17 cellular contexts compared by ENCODE assay signal in genomic region chr15:68348601-68349000, GRCh38.
"Had no signal": no experiment of that assay in that cellular context is flagged by ENCODE, and none has a peak within 500 bp of the region (broad histone marks: within the 10 kb centered on the region; RNA-seq: fewer than 3 reads in every experiment).

No MANE protein-coding gene starts in this region.

- H3K9me3 ChIP-seq: neutrophil, spleen, thyroid gland had no signal

- H3K27me3 ChIP-seq: dorsolateral prefrontal cortex, spleen, thyroid gland had no signal

- H3K4me3 ChIP-seq: dorsolateral prefrontal cortex, SK-N-MC, spleen, thyroid gland had no signal

- H3K9ac ChIP-seq: parathyroid adenoma had no signal

- ATAC-seq: activated CD8-positive, alpha-beta memory T cell treated with anti-CD3 and anti-CD28 coated beads, Interleukin-2, amount 10 ng/mL, durations not matched to agents 7 days and 5 days; left lobe of liver; natural killer cell; sciatic nerve; stimulated activated memory B cell treated with anti-CD40 and anti-IgM and Interleukin-4, amounts not matched to agents 10 μg/mL and 1 μg/mL and 100 μg/mL, for 72 hours had no signal

- H3K79me2 ChIP-seq: parathyroid adenoma had no signal

- DNase-seq: activated CD4-positive, alpha-beta T cell treated with anti-CD3 and anti-CD28 coated beads, Interleukin-2, amount 50 U/mL, for 48 hours; activated CD8-positive, alpha-beta memory T cell treated with anti-CD3 and anti-CD28 coated beads, Interleukin-2, amount 10 ng/mL, durations not matched to agents 7 days and 5 days; activated naive CD4-positive, alpha-beta T cell treated with Interleukin-2 at 50 U/mL for 16 hours; activated T-cell treated with anti-CD3 and anti-CD28 coated beads, Interleukin-2, amount 50 U/mL, for 1 hour; dorsolateral prefrontal cortex; foreskin keratinocyte; natural killer cell; thyroid gland had no signal

- H3K4me3 Mint-ChIP-seq: activated CD8-positive, alpha-beta memory T cell treated with anti-CD3 and anti-CD28 coated beads, Interleukin-2, amount 10 ng/mL, durations not matched to agents 7 days and 5 days; natural killer cell; stimulated activated memory B cell treated with anti-CD40 and anti-IgM and Interleukin-4, amounts not matched to agents 10 μg/mL and 1 μg/mL and 100 μg/mL, for 72 hours had no signal

- H3K36me3 ChIP-seq: neutrophil, spleen, thyroid gland had no signal

- H3K36me3 Mint-ChIP-seq: activated CD8-positive, alpha-beta memory T cell treated with anti-CD3 and anti-CD28 coated beads, Interleukin-2, amount 10 ng/mL, durations not matched to agents 7 days and 5 days; natural killer cell; stimulated activated memory B cell treated with anti-CD40 and anti-IgM and Interleukin-4, amounts not matched to agents 10 μg/mL and 1 μg/mL and 100 μg/mL, for 72 hours had no signal

- H3K27ac ChIP-seq: epithelial cell of prostate, foreskin keratinocyte, neutrophil, parathyroid adenoma, SK-N-MC, spleen, thyroid gland had no signal

- H3K9me3 Mint-ChIP-seq: activated T-helper 2 cell treated with anti-CD3 and anti-CD28 coated beads, Interferon-gamma antibody, Interleukin-2, Interleukin-4, amounts not matched to agents 10 μg/mL and 5 μg/mL and 100 μg/mL, durations not matched to agents 14 hours and 24 hours and 36 hours; natural killer cell; stimulated activated memory B cell treated with anti-CD40 and anti-IgM and Interleukin-4, amounts not matched to agents 10 μg/mL and 1 μg/mL and 100 μg/mL, for 72 hours had no signal

- H2AFZ ChIP-seq: parathyroid adenoma had no signal
